ENCODE assay signal across 8 cellular contexts in genomic region chr9:114384836-114385411, GRCh38. TPM values are rescaled to one million over a fixed set of nuclear protein-coding genes. Genes with fewer than 3 reads are reported as not detected.
DNase-seq lines count a peak whose midpoint lies in the region; ATAC-seq and TF ChIP-seq lines count a peak whose summit lies in the region.

No MANE protein-coding gene starts in this region.

- H3K4me3 Mint-ChIP-seq in activated naive CD4-positive, alpha-beta T cell treated with anti-CD3 and anti-CD28 coated beads for 36 hours = peak overlapping the region; percentile 97
- H3K4me3 Mint-ChIP-seq in activated T-helper 17 cell treated with anti-CD3 and anti-CD28 coated beads, Interleukin-2, amount 50 U/mL, for 72 hours = peak overlapping the region; percentile 91

- H3K4me1 Mint-ChIP-seq in activated naive CD4-positive, alpha-beta T cell treated with anti-CD3 and anti-CD28 coated beads for 36 hours (ENCODE audit: low read depth) = peaks cover 65% of the 10 kb centered on the region
- peaks cover 35% of the 10 kb centered on the region for H3K4me1 Mint-ChIP-seq in activated T-helper 17 cell treated with anti-CD3 and anti-CD28 coated beads, Interleukin-2, amount 50 U/mL, for 72 hours

- H3K36me3 Mint-ChIP-seq in activated naive CD4-positive, alpha-beta T cell treated with anti-CD3 and anti-CD28 coated beads for 36 hours (ENCODE audit: low read depth) = peaks cover 57% of the 10 kb centered on the region
- peaks cover 100% of the 10 kb centered on the region for H3K36me3 Mint-ChIP-seq in activated T-helper 17 cell treated with anti-CD3 and anti-CD28 coated beads, Interleukin-2, amount 50 U/mL, for 72 hours (ENCODE audit: low read depth)

- H3K9me3 ChIP-seq in lung (ENCODE audit: control insufficient read depth in 2 of 2, insufficient read depth in 1 of 2, low read length in 1 of 2) (no peaks in the 10 kb centered on the region), tibial nerve (no peaks in the 10 kb centered on the region)

- ATAC-seq in activated T-helper 17 cell treated with anti-CD3 and anti-CD28 coated beads, Interleukin-2, amount 50 U/mL, for 72 hours (replicated peaks) = no peak
- ATAC-seq in lung (ENCODE audit: insufficient read depth, low FRiP score) = no peak
- ATAC-seq in HG03521 (IDR thresholded peaks at IDR 0.05; ENCODE audit: unreplicated experiment) = no peak

- no peak overlapping the region for H3K4me3 ChIP-seq in lung
- peak overlapping the region in 2 of 4 donors; percentile 17 to 65 for H3K4me3 ChIP-seq in tibial nerve

- H3K36me3 ChIP-seq in lung (ENCODE audit: control insufficient read depth in 2 of 2, insufficient read depth in 2 of 2, low read length in 2 of 2) (peaks cover 0 to 4% of the 10 kb centered on the region in 2 donors), tibial nerve (peaks cover 0 to 14% (median 0%) of the 10 kb centered on the region in 3 donors)

- H3K27ac ChIP-seq in lung (ENCODE audit: low read depth in 1 of 2, low read length in 1 of 2) (peak overlapping the region; percentile 49 to 92), tibial nerve (peak overlapping the region in 3 of 4 donors; percentile 91 to 93 (median 93))

- DNase-seq in activated naive CD4-positive, alpha-beta T cell treated with anti-CD3 and anti-CD28 coated beads for 36 hours = no peak
- DNase-seq in activated naive CD4-positive, alpha-beta T cell (lab: John Stamatoyannopoulos, UW) = no peak
- DNase-seq in lung (ENCODE audit: low spot score) = no peak
- DNase-seq in tibial nerve (ENCODE audit: low spot score in 2 of 2) = no peak
- no peak for DNase-seq in COLO668 (lab: John Stamatoyannopoulos, UW; ENCODE audit: unreplicated experiment)
- DNase-seq in posterior cingulate gyrus = no peak

- TF ChIP-seq CTCF in lung (IDR thresholded peaks at IDR 0.05; ENCODE audit: control extremely low read depth, extremely low read depth) (no peak), tibial nerve (IDR thresholded peaks at IDR 0.05) (no peak)

- TF ChIP-seq EP300 in tibial nerve (IDR thresholded peaks at IDR 0.05) = no peak

- H3K9me3 Mint-ChIP-seq in activated naive CD4-positive, alpha-beta T cell treated with anti-CD3 and anti-CD28 coated beads for 36 hours = no peaks in the 10 kb centered on the region
- no peaks in the 10 kb centered on the region for H3K9me3 Mint-ChIP-seq in activated T-helper 17 cell treated with anti-CD3 and anti-CD28 coated beads, Interleukin-2, amount 50 U/mL, for 72 hours

- H3K4me1 ChIP-seq in lung (ENCODE audit: control insufficient read depth in 2 of 2, insufficient read depth in 2 of 2, low read length in 2 of 2) = peaks cover 7 to 23% of the 10 kb centered on the region in 2 donors
- H3K4me1 ChIP-seq in tibial nerve = peaks cover 0 to 75% (median 60%) of the 10 kb centered on the region in 4 donors

- CTCF ChIA-PET in activated naive CD4-positive, alpha-beta T cell treated with anti-CD3 and anti-CD28 coated beads for 36 hours (lab: Charles Lee) = interaction anchor here (0.6 to 6.5 kb wide), 13 partner anchors 11 to 225 kb away, joined by 3 to 46 read pairs (median 11); no protein-coding TSS in a partner anchor

- TF ChIP-seq POLR2A in tibial nerve (IDR thresholded peaks at IDR 0.05) = no peak

- peak overlapping the region; percentile 100 for H3K27ac Mint-ChIP-seq in activated naive CD4-positive, alpha-beta T cell treated with anti-CD3 and anti-CD28 coated beads for 36 hours
- H3K27ac Mint-ChIP-seq in activated T-helper 17 cell treated with anti-CD3 and anti-CD28 coated beads, Interleukin-2, amount 50 U/mL, for 72 hours = peak overlapping the region; percentile 98

- WGBS in lung, 2 donors = 67 to 73% methylated on average over 7 of the region's 7 CpGs
- WGBS in tibial nerve, 2 donors = 80 to 82% methylated on average over 7 of the region's 7 CpGs

- H3K27me3 Mint-ChIP-seq in activated naive CD4-positive, alpha-beta T cell treated with anti-CD3 and anti-CD28 coated beads for 36 hours (ENCODE audit: low read depth) = no peaks in the 10 kb centered on the region
- H3K27me3 Mint-ChIP-seq in activated T-helper 17 cell treated with anti-CD3 and anti-CD28 coated beads, Interleukin-2, amount 50 U/mL, for 72 hours = no peaks in the 10 kb centered on the region

- intact Hi-C loops in activated naive CD4-positive, alpha-beta T cell treated with anti-CD3 and anti-CD28 coated beads for 36 hours (cut with micrococcal nuclease) = loop anchor here (1.0 to 10.0 kb wide), 11 partner anchors 12 to 1110 kb away; partner anchors contain the start of genes CDC26 and PRPF4
- intact Hi-C loops in posterior cingulate gyrus (cut with DNase I) = no loop called here

- H3K27me3 ChIP-seq in lung (ENCODE audit: control insufficient read depth, insufficient read depth) (no peaks in the 10 kb centered on the region), tibial nerve (no peaks in the 10 kb centered on the region)

RNA-seq across cellular contexts. Expression of gene AKNA, which starts 2.9 kb away (rescaled TPM):
- 100 to 1,000 TPM; 107 to 118 TPM for total RNA-seq in activated naive CD4-positive, alpha-beta T cell treated with anti-CD3 and anti-CD28 coated beads for 36 hours
- total RNA-seq in activated T-helper 17 cell treated with anti-CD3 and anti-CD28 coated beads, Interleukin-2, amount 50 U/mL, for 72 hours = 100 to 1,000 TPM; 169 to 184 TPM
- total RNA-seq in lung = 10 to 100 TPM; 47.4 to 79.5 TPM
- 10 to 100 TPM; 29.5 to 49.7 TPM for polyA plus RNA-seq in lung
- 10 to 100 TPM; 23.6 to 42.2 (median 36.6) TPM for total RNA-seq in tibial nerve

RNA-seq across cellular contexts. Expression of gene ORM2, which starts 55.3 kb away (rescaled TPM):
- total RNA-seq in activated naive CD4-positive, alpha-beta T cell treated with anti-CD3 and anti-CD28 coated beads for 36 hours = not detected
- total RNA-seq in activated T-helper 17 cell treated with anti-CD3 and anti-CD28 coated beads, Interleukin-2, amount 50 U/mL, for 72 hours = not detected
- 10 to 100 TPM in 1 of 2 donors, under 1 TPM in 1; 0.77 to 24.9 TPM for total RNA-seq in lung
- polyA plus RNA-seq in lung = 100 to 1,000 TPM in 1 of 2 donors, 10 to 100 TPM in 1; 70.2 to 215 TPM
- total RNA-seq in tibial nerve = not detected
